Comparison of ENCODE assay signal across 8 cellular contexts in the genomic region with DNA sequence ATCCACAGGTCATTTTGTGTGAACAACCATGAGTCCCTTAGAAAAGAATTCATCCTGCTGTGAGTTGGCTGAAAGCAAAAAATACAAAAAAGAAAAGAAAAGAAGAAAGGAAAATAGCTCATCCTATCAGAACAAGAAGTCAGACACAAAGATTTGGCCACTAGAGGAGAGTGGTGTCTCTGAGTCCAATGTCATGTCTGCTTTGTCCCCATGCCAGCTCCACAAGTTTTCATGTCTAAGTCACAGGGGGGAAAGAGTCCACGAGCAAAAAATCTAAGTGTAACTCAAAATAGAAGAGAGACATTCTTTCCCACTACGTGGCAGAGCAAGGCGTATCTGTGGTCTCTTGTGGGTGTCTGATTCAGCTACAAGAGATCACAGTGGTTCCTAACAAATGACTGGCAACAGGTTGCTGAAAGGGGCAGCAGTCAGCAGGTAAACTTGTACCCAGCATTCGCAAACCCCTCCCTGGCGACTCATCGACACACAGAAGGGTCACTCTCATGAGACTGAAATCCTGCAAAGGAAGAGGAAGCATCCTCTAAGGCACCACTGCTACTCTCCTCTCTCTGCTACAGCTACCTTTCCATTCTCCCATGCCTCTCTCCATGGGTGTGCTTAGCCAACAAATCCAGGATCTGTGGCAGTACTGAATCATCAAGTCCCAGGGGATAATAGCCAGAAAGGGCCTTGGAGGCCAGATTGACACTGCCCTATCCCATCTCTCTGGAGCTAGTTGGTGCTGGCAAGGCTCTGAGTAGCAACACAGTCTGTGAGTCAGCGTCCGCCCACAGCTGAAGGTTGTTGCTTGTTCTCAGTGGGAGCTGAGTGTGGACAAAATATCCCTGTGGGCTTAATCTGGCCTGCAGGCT.
A peak's percentile ranks its signal among the peaks of the same experiment; 100 is the strongest.
DNase-seq lines count a peak whose midpoint lies in the region; ATAC-seq and TF ChIP-seq lines count a peak whose summit lies in the region.

No MANE protein-coding gene starts in this region.

- in situ Hi-C loops in G401 (cut with HindIII; ENCODE audit: low sequenced_read_pairs), result no loop called here

- no peak overlapping the region for H3K27ac Mint-ChIP-seq in GM23338
- H3K27ac Mint-ChIP-seq in activated T-helper 17 cell treated with anti-CD3 and anti-CD28 coated beads, Interleukin-2, amount 50 U/mL, for 72 hours, result peak overlapping the region; percentile 96

- H3K4me2 ChIP-seq in GM23338, result no peak overlapping the region

- ATAC-seq in GM23338 (peak; percentile 77), GM18873 (IDR thresholded peaks at IDR 0.05; ENCODE audit: low FRiP score, unreplicated experiment) (no peak)
- ATAC-seq in activated T-helper 17 cell treated with anti-CD3 and anti-CD28 coated beads, Interleukin-2, amount 50 U/mL, for 72 hours (replicated peaks), result peak; percentile 85

- H3K9me3 Mint-ChIP-seq in GM23338, result no peaks in the 10 kb centered on the region; the same call in 2 of the 3 replicates
- no peaks in the 10 kb centered on the region for H3K9me3 Mint-ChIP-seq in activated T-helper 17 cell treated with anti-CD3 and anti-CD28 coated beads, Interleukin-2, amount 50 U/mL, for 72 hours

- H4K20me1 ChIP-seq in GM23338 (replicated peaks; ENCODE audit: insufficient read depth), result no peaks in the 10 kb centered on the region

- no peak overlapping the region for H3K27ac ChIP-seq in GM23338 (ENCODE audit: low read depth)
- peak overlapping the region; percentile 80 for H3K27ac ChIP-seq in cardiac muscle cell

- H3K36me3 Mint-ChIP-seq in GM23338 (ENCODE audit: low read depth), result no peaks in the 10 kb centered on the region
- H3K36me3 Mint-ChIP-seq in activated T-helper 17 cell treated with anti-CD3 and anti-CD28 coated beads, Interleukin-2, amount 50 U/mL, for 72 hours (ENCODE audit: low read depth), result no peaks in the 10 kb centered on the region

- DNase-seq in BE2C, result peak; percentile 82
- DNase-seq in GM23338 (ENCODE audit: low spot score), result peak; percentile 11
- peak; percentile 36 for DNase-seq in NOMO-1 treated with dmso at 0.1 percent for 144 hours (lab: John Stamatoyannopoulos, UW; ENCODE audit: unreplicated experiment)
- peak; percentile 29 to 87 for DNase-seq in cardiac muscle cell (ENCODE audit: low read depth in 1 of 2, low spot score in 1 of 2)
- peak; percentile 52 to 65 for DNase-seq in stimulated activated CD4-positive, alpha-beta T cell treated with anti-CD3 and anti-CD28 coated beads, Interleukin-12 subunit alpha, Interleukin-12 subunit beta, amount 100 ng/mL, for 24 hours (ENCODE audit: low read depth in 2 of 2)
- DNase-seq in G401 (ENCODE audit: low spot score), result no peak

- H3K27me3 ChIP-seq in BE2C (no peaks in the 10 kb centered on the region), GM23338 (ENCODE audit: insufficient read depth) (no peaks in the 10 kb centered on the region), cardiac muscle cell (no peaks in the 10 kb centered on the region)

- H3K4me3 ChIP-seq in BE2C (ENCODE audit: low read depth, low read length) (no peak overlapping the region), GM23338 (no peak overlapping the region), cardiac muscle cell (no peak overlapping the region)

- H2AFZ ChIP-seq in GM23338, result peak overlapping the region; percentile 85

- TF ChIP-seq CTCF in BE2C (IDR thresholded peaks at IDR 0.05; ENCODE audit: low read depth, low read length) (peak; percentile 36), GM23338 (conservative IDR thresholded peaks at IDR 0.05; ENCODE audit: low read depth in 2 of 2) (0 out of 4 replicates have a peak, but pooled peaks of 1 of the 2 experiments have one; percentile 0), cardiac muscle cell (IDR thresholded peaks at IDR 0.05; ENCODE audit: low read depth, low read length) (no peak)

- H3K79me2 ChIP-seq in GM23338 (replicated peaks; ENCODE audit: insufficient read depth), result no peaks in the 10 kb centered on the region

- peaks cover 8% of the 10 kb centered on the region; the same call in 2 of the 3 replicates for H3K4me1 Mint-ChIP-seq in GM23338
- H3K4me1 Mint-ChIP-seq in activated T-helper 17 cell treated with anti-CD3 and anti-CD28 coated beads, Interleukin-2, amount 50 U/mL, for 72 hours, result peaks cover 59% of the 10 kb centered on the region

- H3K36me3 ChIP-seq in BE2C (no peaks in the 10 kb centered on the region), GM23338 (ENCODE audit: insufficient read depth) (no peaks in the 10 kb centered on the region), cardiac muscle cell (no peaks in the 10 kb centered on the region)

- no peaks in the 10 kb centered on the region for H3F3A ChIP-seq in GM23338 (replicated peaks; ENCODE audit: low read depth)

- no peak overlapping the region for H3K4me3 Mint-ChIP-seq in GM23338
- H3K4me3 Mint-ChIP-seq in activated T-helper 17 cell treated with anti-CD3 and anti-CD28 coated beads, Interleukin-2, amount 50 U/mL, for 72 hours, result peak overlapping the region; percentile 85

- peaks cover 4% of the 10 kb centered on the region for H3K27me3 Mint-ChIP-seq in GM23338 (ENCODE audit: insufficient read depth, low read depth, poor library complexity)
- H3K27me3 Mint-ChIP-seq in activated T-helper 17 cell treated with anti-CD3 and anti-CD28 coated beads, Interleukin-2, amount 50 U/mL, for 72 hours, result no peaks in the 10 kb centered on the region

- H3K9me2 ChIP-seq in GM23338 (ENCODE audit: insufficient read depth), result no peaks in the 10 kb centered on the region

- H3K9me3 ChIP-seq in BE2C (no peaks in the 10 kb centered on the region), cardiac muscle cell (ENCODE audit: low read depth) (no peaks in the 10 kb centered on the region)

- peaks cover 26% of the 10 kb centered on the region for H3K4me1 ChIP-seq in BE2C
- H3K4me1 ChIP-seq in GM23338 (ENCODE audit: insufficient read depth), result no peaks in the 10 kb centered on the region; the same call in 1 of the 2 replicates
- peaks cover 41% of the 10 kb centered on the region for H3K4me1 ChIP-seq in cardiac muscle cell (ENCODE audit: low read depth)

TF ChIP-seq in GM23338, 12 proteins besides CTCF, POLR2A, EP300 and RAD21 (continues in another document):
- TF ChIP-seq EZH2phosphoT487 (IDR thresholded peaks at IDR 0.05; ENCODE audit: unreplicated experiment) (no peak), NANOG (IDR thresholded peaks at IDR 0.05; ENCODE audit: borderline replicate concordance) (no peak), ZNF114 (CRISPR knock-in tag; IDR thresholded peaks at IDR 0.05) (no peak), POLR2AphosphoS5 (IDR thresholded peaks at IDR 0.05; ENCODE audit: low read depth) (no peak)
- TF ChIP-seq, protein P1, sequence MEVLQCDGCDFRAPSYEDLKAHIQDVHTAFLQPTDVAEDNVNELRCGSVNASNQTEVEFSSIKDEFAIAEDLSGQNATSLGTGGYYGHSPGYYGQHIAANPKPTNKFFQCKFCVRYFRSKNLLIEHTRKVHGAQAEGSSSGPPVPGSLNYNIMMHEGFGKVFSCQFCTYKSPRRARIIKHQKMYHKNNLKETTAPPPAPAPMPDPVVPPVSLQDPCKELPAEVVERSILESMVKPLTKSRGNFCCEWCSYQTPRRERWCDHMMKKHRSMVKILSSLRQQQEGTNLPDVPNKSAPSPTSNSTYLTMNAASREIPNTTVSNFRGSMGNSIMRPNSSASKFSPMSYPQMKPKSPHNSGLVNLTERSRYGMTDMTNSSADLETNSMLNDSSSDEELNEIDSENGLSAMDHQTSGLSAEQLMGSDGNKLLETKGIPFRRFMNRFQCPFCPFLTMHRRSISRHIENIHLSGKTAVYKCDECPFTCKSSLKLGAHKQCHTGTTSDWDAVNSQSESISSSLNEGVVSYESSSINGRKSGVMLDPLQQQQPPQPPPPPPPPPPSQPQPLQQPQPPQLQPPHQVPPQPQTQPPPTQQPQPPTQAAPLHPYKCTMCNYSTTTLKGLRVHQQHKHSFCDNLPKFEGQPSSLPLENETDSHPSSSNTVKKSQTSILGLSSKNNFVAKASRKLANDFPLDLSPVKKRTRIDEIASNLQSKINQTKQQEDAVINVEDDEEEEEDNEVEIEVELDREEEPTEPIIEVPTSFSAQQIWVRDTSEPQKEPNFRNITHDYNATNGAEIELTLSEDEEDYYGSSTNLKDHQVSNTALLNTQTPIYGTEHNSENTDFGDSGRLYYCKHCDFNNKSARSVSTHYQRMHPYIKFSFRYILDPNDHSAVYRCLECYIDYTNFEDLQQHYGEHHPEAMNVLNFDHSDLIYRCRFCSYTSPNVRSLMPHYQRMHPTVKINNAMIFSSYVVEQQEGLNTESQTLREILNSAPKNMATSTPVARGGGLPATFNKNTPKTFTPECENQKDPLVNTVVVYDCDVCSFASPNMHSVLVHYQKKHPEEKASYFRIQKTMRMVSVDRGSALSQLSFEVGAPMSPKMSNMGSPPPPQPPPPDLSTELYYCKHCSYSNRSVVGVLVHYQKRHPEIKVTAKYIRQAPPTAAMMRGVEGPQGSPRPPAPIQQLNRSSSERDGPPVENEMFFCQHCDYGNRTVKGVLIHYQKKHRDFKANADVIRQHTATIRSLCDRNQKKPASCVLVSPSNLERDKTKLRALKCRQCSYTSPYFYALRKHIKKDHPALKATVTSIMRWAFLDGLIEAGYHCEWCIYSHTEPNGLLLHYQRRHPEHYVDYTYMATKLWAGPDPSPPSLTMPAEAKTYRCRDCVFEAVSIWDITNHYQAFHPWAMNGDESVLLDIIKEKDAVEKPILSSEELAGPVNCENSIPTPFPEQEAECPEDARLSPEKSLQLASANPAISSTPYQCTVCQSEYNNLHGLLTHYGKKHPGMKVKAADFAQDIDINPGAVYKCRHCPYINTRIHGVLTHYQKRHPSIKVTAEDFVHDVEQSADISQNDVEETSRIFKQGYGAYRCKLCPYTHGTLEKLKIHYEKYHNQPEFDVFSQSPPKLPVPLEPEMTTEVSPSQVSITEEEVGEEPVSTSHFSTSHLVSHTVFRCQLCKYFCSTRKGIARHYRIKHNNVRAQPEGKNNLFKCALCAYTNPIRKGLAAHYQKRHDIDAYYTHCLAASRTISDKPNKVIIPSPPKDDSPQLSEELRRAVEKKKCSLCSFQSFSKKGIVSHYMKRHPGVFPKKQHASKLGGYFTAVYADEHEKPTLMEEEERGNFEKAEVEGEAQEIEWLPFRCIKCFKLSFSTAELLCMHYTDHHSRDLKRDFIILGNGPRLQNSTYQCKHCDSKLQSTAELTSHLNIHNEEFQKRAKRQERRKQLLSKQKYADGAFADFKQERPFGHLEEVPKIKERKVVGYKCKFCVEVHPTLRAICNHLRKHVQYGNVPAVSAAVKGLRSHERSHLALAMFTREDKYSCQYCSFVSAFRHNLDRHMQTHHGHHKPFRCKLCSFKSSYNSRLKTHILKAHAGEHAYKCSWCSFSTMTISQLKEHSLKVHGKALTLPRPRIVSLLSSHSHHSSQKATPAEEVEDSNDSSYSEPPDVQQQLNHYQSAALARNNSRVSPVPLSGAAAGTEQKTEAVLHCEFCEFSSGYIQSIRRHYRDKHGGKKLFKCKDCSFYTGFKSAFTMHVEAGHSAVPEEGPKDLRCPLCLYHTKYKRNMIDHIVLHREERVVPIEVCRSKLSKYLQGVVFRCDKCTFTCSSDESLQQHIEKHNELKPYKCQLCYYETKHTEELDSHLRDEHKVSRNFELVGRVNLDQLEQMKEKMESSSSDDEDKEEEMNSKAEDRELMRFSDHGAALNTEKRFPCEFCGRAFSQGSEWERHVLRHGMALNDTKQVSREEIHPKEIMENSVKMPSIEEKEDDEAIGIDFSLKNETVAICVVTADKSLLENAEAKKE (CRISPR knock-in tag; IDR thresholded peaks at IDR 0.05), result no peak
